23 cellular contexts compared by ENCODE assay signal in genomic region chr3:23157331-23157730, GRCh38.
"Had no signal": no experiment of that assay in that cellular context is flagged by ENCODE, and none has a peak within 500 bp of the region (broad histone marks: within the 10 kb centered on the region; RNA-seq: fewer than 3 reads in every experiment).

No MANE protein-coding gene starts in this region.

- H3K4me2 ChIP-seq: KMS-11, SK-N-SH had no signal

- H3K27ac ChIP-seq: HL-60, KMS-11, RWPE1 had no signal

- DNase-seq: Kasumi-1; MM.1S; NCI-H1092 treated with DMSO at 0.1 percent for 48 hours; NCI-H1417 treated with DMSO at 0.1 percent for 48 hours; NCI-H146; NCI-H1694 treated with DMSO at 0.1 percent for 48 hours; NCI-H1930; NCI-H2081; NCI-H2171 treated with DMSO at 0.1 percent for 48 hours; NCI-H345; NCI-H446 treated with DMSO at 0.1 percent for 48 hours; NCI-H510A treated with DMSO at 0.1 percent for 48 hours; NCI-H526 treated with DMSO at 0.1 percent for 48 hours; NCI-H748 treated with DMSO at 0.1 percent for 48 hours; NK-92 treated with Interleukin-12 subunit alpha and Interleukin-12 subunit beta, amount 100 ng/mL, for 24 hours; PC-3; SHP77; SK-N-SH; T-helper 1 cell had no signal

- H3K9ac ChIP-seq: KMS-11, SK-N-SH had no signal

- H3K4me3 ChIP-seq: K562 had no signal
